Comparison of ENCODE assay signal across 2 cellular contexts in the genomic region with DNA sequence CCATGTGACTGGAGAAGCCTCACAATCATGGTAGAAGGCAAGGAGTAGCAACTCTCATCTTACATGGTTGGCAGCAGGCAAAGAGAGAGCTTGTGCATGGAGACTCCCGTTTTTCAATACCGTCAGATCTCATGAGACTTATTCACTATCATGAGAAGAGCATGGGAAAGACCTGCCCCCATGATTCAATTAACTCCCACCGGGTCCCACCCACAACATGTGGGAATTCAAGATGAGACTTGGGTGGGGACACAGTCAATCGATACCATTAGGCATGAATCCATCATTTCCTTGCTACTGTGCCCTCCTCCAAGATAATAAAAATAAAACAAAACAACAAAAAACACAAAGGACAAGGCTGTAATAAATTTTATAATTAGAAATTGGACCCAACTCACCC.
"Had no signal": no experiment of that assay in that cellular context is flagged by ENCODE, and none has a peak within 500 bp of the region (broad histone marks: within the 10 kb centered on the region; RNA-seq: fewer than 3 reads in every experiment).

No MANE protein-coding gene starts in this region.

- DNase-seq: GDM1, GF-D8 had no signal
